21 cellular contexts compared by ENCODE assay signal in genomic region chr6:137938770-137939379, GRCh38.
DNase-seq lines count a peak whose midpoint lies in the region; ATAC-seq lines count a peak whose summit lies in the region.
"Had no signal": no experiment of that assay in that cellular context is flagged by ENCODE, and none has a peak within 500 bp of the region (broad histone marks: within the 10 kb centered on the region; RNA-seq: fewer than 3 reads in every experiment).

No MANE protein-coding gene starts in this region.

- no peak overlapping the region for H3K9ac ChIP-seq in mesenchymal stem cell (ENCODE audit: low read length)

- H4K8ac ChIP-seq in mesenchymal stem cell (ENCODE audit: low read length), result no peak overlapping the region

- H3K9me3 Mint-ChIP-seq in T-helper 1 cell treated with Interleukin-12 subunit alpha and Interleukin-12 subunit beta and Interleukin-4 antibody, amounts not matched to agents 30 μg/mL and 1 μg/mL, for 36 hours, result peaks cover 34% of the 10 kb centered on the region
- peaks cover 16% of the 10 kb centered on the region for H3K9me3 Mint-ChIP-seq in activated naive CD4-positive, alpha-beta T cell treated with anti-CD3 and anti-CD28 coated beads, Interleukin-2, amount 50 U/mL, for 24 hours
- H3K9me3 Mint-ChIP-seq in activated naive CD4-positive, alpha-beta T cell treated with anti-CD3 and anti-CD28 coated beads, Interleukin-2, amount 50 U/mL, for 72 hours, result peaks cover 5 to 26% of the 10 kb centered on the region in 2 donors
- H3K9me3 Mint-ChIP-seq in activated T-helper 1 cell treated with anti-CD3 and anti-CD28 coated beads, Interleukin-12 subunit alpha, Interleukin-12 subunit beta, Interleukin-2, Interleukin-4 antibody, amounts not matched to agents 30 ng/mL and 10 ng/mL and 1 ng/mL, durations not matched to agents 14 hours and 24 hours and 36 hours, result peaks cover 25% of the 10 kb centered on the region

- no peak overlapping the region for H2BK120ac ChIP-seq in mesenchymal stem cell (ENCODE audit: low read depth, low read length)

- no peak overlapping the region for H3K4me3 Mint-ChIP-seq in T-helper 1 cell treated with Interleukin-12 subunit alpha and Interleukin-12 subunit beta and Interleukin-4 antibody, amounts not matched to agents 30 μg/mL and 1 μg/mL, for 36 hours
- no peak overlapping the region for H3K4me3 Mint-ChIP-seq in activated naive CD4-positive, alpha-beta T cell treated with anti-CD3 and anti-CD28 coated beads, Interleukin-2, amount 50 U/mL, for 24 hours
- H3K4me3 Mint-ChIP-seq in activated T-helper 1 cell treated with anti-CD3 and anti-CD28 coated beads, Interleukin-12 subunit alpha, Interleukin-12 subunit beta, Interleukin-2, Interleukin-4 antibody, amounts not matched to agents 30 ng/mL and 10 ng/mL and 1 ng/mL, durations not matched to agents 14 hours and 24 hours and 36 hours, result peak overlapping the region; percentile 24
- H3K4me3 Mint-ChIP-seq: CD14-positive monocyte had no signal

- H2BK5ac ChIP-seq in mesenchymal stem cell (ENCODE audit: low read depth, low read length, poor library complexity, severe bottlenecking), result peak overlapping the region; percentile 19

- intact Hi-C loops in activated T-helper 1 cell treated with anti-CD3 and anti-CD28 coated beads, Interleukin-12 subunit alpha, Interleukin-12 subunit beta, Interleukin-2, Interleukin-4 antibody, amounts not matched to agents 30 ng/mL and 10 ng/mL and 1 ng/mL, durations not matched to agents 14 hours and 24 hours and 36 hours (cut with micrococcal nuclease), result no loop called here

- no peak overlapping the region for H2BK12ac ChIP-seq in mesenchymal stem cell (ENCODE audit: low read length in 2 of 2)

- H3K4me2 ChIP-seq in mesenchymal stem cell (ENCODE audit: low read length, poor library complexity, severe bottlenecking), result no peak overlapping the region
- H3K4me2 ChIP-seq: PC-9 had no signal

- no CpG with 5 or more reads among the region's 1 CpG for WGBS in mesenchymal stem cell

- H3K27me3 Mint-ChIP-seq in T-helper 1 cell treated with Interleukin-12 subunit alpha and Interleukin-12 subunit beta and Interleukin-4 antibody, amounts not matched to agents 30 μg/mL and 1 μg/mL, for 36 hours (ENCODE audit: low read depth), result no peaks in the 10 kb centered on the region
- H3K27me3 Mint-ChIP-seq in activated naive CD4-positive, alpha-beta T cell treated with anti-CD3 and anti-CD28 coated beads, Interleukin-2, amount 50 U/mL, for 24 hours, result no peaks in the 10 kb centered on the region
- no peaks in the 10 kb centered on the region for H3K27me3 Mint-ChIP-seq in activated T-helper 1 cell treated with anti-CD3 and anti-CD28 coated beads, Interleukin-12 subunit alpha, Interleukin-12 subunit beta, Interleukin-2, Interleukin-4 antibody, amounts not matched to agents 30 ng/mL and 10 ng/mL and 1 ng/mL, durations not matched to agents 14 hours and 24 hours and 36 hours (ENCODE audit: insufficient read depth)

- H3K23ac ChIP-seq in mesenchymal stem cell (ENCODE audit: low read length in 2 of 2), result no peak overlapping the region

- DNase-seq in T-helper 1 cell, result no peak
- DNase-seq in activated naive CD4-positive, alpha-beta T cell treated with anti-CD3 and anti-CD28 coated beads, Interleukin-2, amount 50 U/mL, for 72 hours (ENCODE audit: low spot score in 2 of 2), result no peak
- no peak for DNase-seq in activated T-helper 1 cell treated with anti-CD3 and anti-CD28 coated beads, Interleukin-12 subunit alpha, Interleukin-12 subunit beta, Interleukin-2, Interleukin-4 antibody, amounts not matched to agents 30 ng/mL and 10 ng/mL and 1 ng/mL, durations not matched to agents 14 hours and 24 hours and 36 hours (ENCODE audit: low spot score)
- DNase-seq in mesenchymal stem cell, result no peak
- DNase-seq in NCI-H2171 treated with DMSO at 0.1 percent for 48 hours (lab: John Stamatoyannopoulos, UW), result no peak
- DNase-seq in NCI-H1694 treated with DMSO at 0.1 percent for 48 hours (lab: John Stamatoyannopoulos, UW), result no peak
- DNase-seq: DMS79 treated with DMSO at 0.1 percent for 48 hours, KBM-7, MV-4-11, NCI-H1417, NCI-H187 treated with DMSO at 0.1 percent for 48 hours, NCI-H226, NCI-H524 treated with DMSO at 0.1 percent for 48 hours, PC-9, SIG-M5 had no signal

- H2AK5ac ChIP-seq in mesenchymal stem cell (ENCODE audit: low read length, severe bottlenecking), result no peak overlapping the region

- H3K27ac Mint-ChIP-seq in T-helper 1 cell treated with Interleukin-12 subunit alpha and Interleukin-12 subunit beta and Interleukin-4 antibody, amounts not matched to agents 30 μg/mL and 1 μg/mL, for 36 hours, result peak overlapping the region; percentile 37
- H3K27ac Mint-ChIP-seq in activated naive CD4-positive, alpha-beta T cell treated with anti-CD3 and anti-CD28 coated beads, Interleukin-2, amount 50 U/mL, for 24 hours, result peak overlapping the region; percentile 8
- no peak overlapping the region for H3K27ac Mint-ChIP-seq in activated naive CD4-positive, alpha-beta T cell treated with anti-CD3 and anti-CD28 coated beads, Interleukin-2, amount 50 U/mL, for 72 hours
- H3K27ac Mint-ChIP-seq in activated T-helper 1 cell treated with anti-CD3 and anti-CD28 coated beads, Interleukin-12 subunit alpha, Interleukin-12 subunit beta, Interleukin-2, Interleukin-4 antibody, amounts not matched to agents 30 ng/mL and 10 ng/mL and 1 ng/mL, durations not matched to agents 14 hours and 24 hours and 36 hours, result peak overlapping the region; percentile 66

- no peaks in the 10 kb centered on the region for H3K27me3 ChIP-seq in mesenchymal stem cell (ENCODE audit: control insufficient read depth in 1 of 2, insufficient read depth in 1 of 2, low read length in 2 of 2)

- no peak overlapping the region for H3K4ac ChIP-seq in mesenchymal stem cell (ENCODE audit: low read depth in 1 of 2, low read length in 2 of 2)

- no peak overlapping the region for H3K27ac ChIP-seq in mesenchymal stem cell (ENCODE audit: low read length, poor library complexity, severe bottlenecking)
- H3K27ac ChIP-seq: 22Rv1, PC-9, RWPE1 had no signal

- H3K9me3 ChIP-seq in mesenchymal stem cell (ENCODE audit: control insufficient read depth, low read length), result no peaks in the 10 kb centered on the region
- H3K9me3 ChIP-seq: HAP-1 had no signal

- H2BK15ac ChIP-seq in mesenchymal stem cell (ENCODE audit: low read depth, poor library complexity, severe bottlenecking), result no peak overlapping the region

- H3K18ac ChIP-seq in mesenchymal stem cell (ENCODE audit: low read depth in 1 of 2, low read length in 2 of 2), result no peak overlapping the region

- H4K91ac ChIP-seq in mesenchymal stem cell (ENCODE audit: low read length), result no peak overlapping the region

- no peaks in the 10 kb centered on the region for H3K79me1 ChIP-seq in mesenchymal stem cell (replicated peaks; ENCODE audit: low read length, poor library complexity, severe bottlenecking)

- H3K4me3 ChIP-seq in mesenchymal stem cell (ENCODE audit: insufficient read depth in 1 of 2, low read depth in 1 of 2, low read length in 2 of 2), result no peak overlapping the region
- H3K4me3 ChIP-seq: HAP-1, PC-9 had no signal

- H3K36me3 Mint-ChIP-seq in T-helper 1 cell treated with Interleukin-12 subunit alpha and Interleukin-12 subunit beta and Interleukin-4 antibody, amounts not matched to agents 30 μg/mL and 1 μg/mL, for 36 hours (ENCODE audit: low read depth), result peaks cover 23% of the 10 kb centered on the region
- peaks cover 9% of the 10 kb centered on the region for H3K36me3 Mint-ChIP-seq in activated naive CD4-positive, alpha-beta T cell treated with anti-CD3 and anti-CD28 coated beads, Interleukin-2, amount 50 U/mL, for 24 hours
- peaks cover 20 to 40% of the 10 kb centered on the region in 2 donors for H3K36me3 Mint-ChIP-seq in activated naive CD4-positive, alpha-beta T cell treated with anti-CD3 and anti-CD28 coated beads, Interleukin-2, amount 50 U/mL, for 72 hours
- peaks cover 20% of the 10 kb centered on the region for H3K36me3 Mint-ChIP-seq in activated T-helper 1 cell treated with anti-CD3 and anti-CD28 coated beads, Interleukin-12 subunit alpha, Interleukin-12 subunit beta, Interleukin-2, Interleukin-4 antibody, amounts not matched to agents 30 ng/mL and 10 ng/mL and 1 ng/mL, durations not matched to agents 14 hours and 24 hours and 36 hours (ENCODE audit: low read depth)
- H3K36me3 Mint-ChIP-seq: CD14-positive monocyte had no signal

- H3K36me3 ChIP-seq in mesenchymal stem cell (ENCODE audit: control insufficient read depth in 1 of 2, insufficient read depth in 2 of 2, low read depth in 1 of 2, low read length in 2 of 2), result no peaks in the 10 kb centered on the region
- H3K36me3 ChIP-seq: HAP-1 had no signal

- H3K14ac ChIP-seq in mesenchymal stem cell (ENCODE audit: low read length in 2 of 2), result no peak overlapping the region

- no peak for ATAC-seq in activated naive CD4-positive, alpha-beta T cell treated with anti-CD3 and anti-CD28 coated beads, Interleukin-2, amount 50 U/mL, for 72 hours

- no peaks in the 10 kb centered on the region for H3K4me1 ChIP-seq in mesenchymal stem cell (ENCODE audit: control insufficient read depth, insufficient read depth, low read depth, low read length)
- H3K4me1 ChIP-seq: HAP-1 had no signal

- H2AFZ ChIP-seq in mesenchymal stem cell (ENCODE audit: low read depth, low read length), result no peak overlapping the region
- H2AFZ ChIP-seq: PC-9 had no signal

- H3K4me1 Mint-ChIP-seq in T-helper 1 cell treated with Interleukin-12 subunit alpha and Interleukin-12 subunit beta and Interleukin-4 antibody, amounts not matched to agents 30 μg/mL and 1 μg/mL, for 36 hours (ENCODE audit: low read depth), result peaks cover 30% of the 10 kb centered on the region
- H3K4me1 Mint-ChIP-seq in activated naive CD4-positive, alpha-beta T cell treated with anti-CD3 and anti-CD28 coated beads, Interleukin-2, amount 50 U/mL, for 24 hours, result peaks cover 32% of the 10 kb centered on the region
- H3K4me1 Mint-ChIP-seq in activated T-helper 1 cell treated with anti-CD3 and anti-CD28 coated beads, Interleukin-12 subunit alpha, Interleukin-12 subunit beta, Interleukin-2, Interleukin-4 antibody, amounts not matched to agents 30 ng/mL and 10 ng/mL and 1 ng/mL, durations not matched to agents 14 hours and 24 hours and 36 hours (ENCODE audit: low read depth), result peaks cover 56% of the 10 kb centered on the region

Comparison
In these comparisons a context has a peak if more than half of its experiments do, and no peak if none do; other contexts are left out.
1. H3K27ac Mint-ChIP-seq: peak in T-helper 1 cell treated with Interleukin-12 subunit alpha and Interleukin-12 subunit beta and Interleukin-4 antibody, amounts not matched to agents 30 μg/mL and 1 μg/mL, for 36 hours (single experiment), activated naive CD4-positive, alpha-beta T cell treated with anti-CD3 and anti-CD28 coated beads, Interleukin-2, amount 50 U/mL, for 24 hours (single experiment) and activated T-helper 1 cell treated with anti-CD3 and anti-CD28 coated beads, Interleukin-12 subunit alpha, Interleukin-12 subunit beta, Interleukin-2, Interleukin-4 antibody, amounts not matched to agents 30 ng/mL and 10 ng/mL and 1 ng/mL, durations not matched to agents 14 hours and 24 hours and 36 hours (single experiment); none in activated naive CD4-positive, alpha-beta T cell treated with anti-CD3 and anti-CD28 coated beads, Interleukin-2, amount 50 U/mL, for 72 hours (0 of 2).